Comparison of ENCODE assay signal across 14 cellular contexts in the genomic region with DNA sequence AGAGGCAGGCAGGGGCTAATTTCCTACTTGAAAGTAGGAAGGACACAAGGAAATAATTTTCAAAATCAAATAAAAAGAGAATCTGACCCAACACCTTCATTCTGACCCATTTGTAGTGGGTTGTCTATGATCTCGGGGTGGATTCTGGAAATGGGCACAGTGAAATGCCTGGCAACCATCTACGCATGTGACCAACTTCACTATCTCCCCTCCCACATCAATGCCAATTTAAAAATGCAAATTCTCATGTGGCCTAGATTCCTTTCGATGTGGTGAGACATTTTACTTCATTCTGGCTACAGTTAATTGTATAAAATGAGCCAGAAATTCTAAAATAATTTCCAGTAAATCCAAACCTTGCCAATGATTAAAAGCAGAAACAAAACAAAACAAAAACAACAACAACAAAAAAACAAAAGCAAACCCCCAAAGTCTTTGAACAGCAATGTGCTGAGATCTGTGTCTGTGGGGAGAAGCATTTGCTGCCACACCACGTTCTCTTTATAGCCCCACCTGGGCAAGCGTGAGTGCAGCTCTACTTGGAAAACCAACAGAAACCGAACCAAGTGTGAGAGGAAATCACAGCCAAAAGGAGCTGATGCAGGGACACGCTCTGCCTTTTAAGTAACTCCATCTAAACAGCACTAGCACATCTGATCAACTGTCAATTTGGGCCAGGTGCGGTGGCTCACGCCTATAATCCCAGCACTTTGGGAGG. TPM values are rescaled to one million over a fixed set of nuclear protein-coding genes. Genes with fewer than 3 reads are reported as not detected.
DNase-seq lines count a peak whose midpoint lies in the region; ATAC-seq and TF ChIP-seq lines count a peak whose summit lies in the region.
"Had no signal": no experiment of that assay in that cellular context is flagged by ENCODE, and none has a peak within 500 bp of the region (broad histone marks: within the 10 kb centered on the region; RNA-seq: fewer than 3 reads in every experiment).

No MANE protein-coding gene starts in this region.

- H3K27me3 ChIP-seq in CD4-positive, CD25-positive, alpha-beta regulatory T cell (ENCODE audit: control insufficient read depth, insufficient read depth, low read length): no peaks in the 10 kb centered on the region
- H3K27me3 ChIP-seq in Loucy (ENCODE audit: insufficient read depth, low read length, poor library complexity, severe bottlenecking): no peaks in the 10 kb centered on the region
- no peaks in the 10 kb centered on the region for H3K27me3 ChIP-seq in layer of hippocampus (ENCODE audit: control insufficient read depth, insufficient read depth, low read length)
- H3K27me3 ChIP-seq: upper lobe of right lung had no signal

- H3K36me3 ChIP-seq in CD4-positive, CD25-positive, alpha-beta regulatory T cell (ENCODE audit: control insufficient read depth, insufficient read depth, low read length): peaks cover 46% of the 10 kb centered on the region
- peaks cover 36% of the 10 kb centered on the region; the same call in 1 of the 2 replicates for H3K36me3 ChIP-seq in Loucy (ENCODE audit: insufficient read depth, low read length)

- H3K4me3 ChIP-seq in CD4-positive, CD25-positive, alpha-beta regulatory T cell (ENCODE audit: low read depth, low read length): peak overlapping the region; percentile 35
- H3K4me3 ChIP-seq in Loucy (ENCODE audit: low read length, poor library complexity, severe bottlenecking): no peak overlapping the region
- H3K4me3 ChIP-seq: upper lobe of right lung had no signal

- H3K27ac Mint-ChIP-seq in CD4-positive, CD25-positive, alpha-beta regulatory T cell: peak overlapping the region; percentile 83 to 100 (median 94)
- H3K27ac Mint-ChIP-seq in activated T-helper 17 cell treated with anti-CD3 and anti-CD28 coated beads, Interleukin-2, amount 50 U/mL, for 72 hours: peak overlapping the region; percentile 97
- H3K27ac Mint-ChIP-seq in osteocyte (ENCODE audit: unreplicated experiment): no peak overlapping the region

- H3K27ac ChIP-seq in CD4-positive, CD25-positive, alpha-beta regulatory T cell (ENCODE audit: insufficient read depth, low read length, poor library complexity, severe bottlenecking): peak overlapping the region; percentile 99
- H3K27ac ChIP-seq in layer of hippocampus (ENCODE audit: low read depth, low read length): peak overlapping the region; percentile 36
- H3K27ac ChIP-seq: upper lobe of right lung had no signal

- no peak for ATAC-seq in CD4-positive, CD25-positive, alpha-beta regulatory T cell (ENCODE audit: low read depth in 2 of 2)
- peak; percentile 8 for ATAC-seq in activated T-helper 17 cell treated with anti-CD3 and anti-CD28 coated beads, Interleukin-2, amount 50 U/mL, for 72 hours (replicated peaks)
- ATAC-seq in GM21360 (IDR thresholded peaks at IDR 0.05; ENCODE audit: unreplicated experiment): no peak
- ATAC-seq: upper lobe of right lung had no signal

- H3K9me3 ChIP-seq in CD4-positive, CD25-positive, alpha-beta regulatory T cell (ENCODE audit: control insufficient read depth in 2 of 2, low read length in 2 of 2): no peaks in the 10 kb centered on the region
- H3K9me3 ChIP-seq in Loucy (ENCODE audit: insufficient read depth, low read depth, low read length): no peaks in the 10 kb centered on the region
- H3K9me3 ChIP-seq: upper lobe of right lung had no signal

- no peak overlapping the region for H3K4me2 ChIP-seq in Loucy (ENCODE audit: low read depth, low read length, poor library complexity, severe bottlenecking)

- H3K4me3 Mint-ChIP-seq in CD4-positive, CD25-positive, alpha-beta regulatory T cell: peak overlapping the region; percentile 66 to 77 (median 74)
- H3K4me3 Mint-ChIP-seq in activated T-helper 17 cell treated with anti-CD3 and anti-CD28 coated beads, Interleukin-2, amount 50 U/mL, for 72 hours: peak overlapping the region; percentile 84
- H3K4me3 Mint-ChIP-seq in osteocyte (ENCODE audit: unreplicated experiment): no peak overlapping the region

- H3K9me2 ChIP-seq in Loucy (replicated peaks; ENCODE audit: low read depth, low read length): no peaks in the 10 kb centered on the region

- peaks cover 49% of the 10 kb centered on the region for H3K36me3 Mint-ChIP-seq in CD4-positive, CD25-positive, alpha-beta regulatory T cell
- H3K36me3 Mint-ChIP-seq in activated T-helper 17 cell treated with anti-CD3 and anti-CD28 coated beads, Interleukin-2, amount 50 U/mL, for 72 hours (ENCODE audit: low read depth): peaks cover 100% of the 10 kb centered on the region
- peaks cover 36% of the 10 kb centered on the region for H3K36me3 Mint-ChIP-seq in osteocyte (ENCODE audit: unreplicated experiment)

- DNase-seq in CD4-positive, CD25-positive, alpha-beta regulatory T cell: peak; percentile 40 to 79 (median 59)
- DNase-seq in iPS-NIHi11 (ENCODE audit: low spot score) (no peak), osteocyte (ENCODE audit: extremely low spot score, unreplicated experiment) (no peak), HK-2 (ENCODE audit: unreplicated experiment) (no peak)
- DNase-seq: activated CD4-positive, CD25-positive, alpha-beta regulatory T cell treated with anti-CD3 and anti-CD28 coated beads, Interleukin-2, amount 50 U/mL, for 72 hours; H7; Kasumi-1; mesenchymal stem cell; Right ventricle myocardium superior; upper lobe of right lung had no signal

- TF ChIP-seq CTCF in Loucy (conservative IDR thresholded peaks at IDR 0.05; ENCODE audit: low read length): no peak
- no peak for TF ChIP-seq CTCF in osteocyte (IDR thresholded peaks at IDR 0.05)

- no peak overlapping the region for H2AFZ ChIP-seq in Loucy (ENCODE audit: low read length)

- H3K4me1 ChIP-seq in CD4-positive, CD25-positive, alpha-beta regulatory T cell (ENCODE audit: control insufficient read depth, insufficient read depth, low read length, poor library complexity, severe bottlenecking): peaks cover 68% of the 10 kb centered on the region
- H3K4me1 ChIP-seq in Loucy (ENCODE audit: insufficient read depth, low read length, poor library complexity, severe bottlenecking): peaks cover 52% of the 10 kb centered on the region

- H3K9ac ChIP-seq in Loucy (ENCODE audit: low read depth, low read length, poor library complexity, severe bottlenecking): peak overlapping the region; percentile 22

- H3F3A ChIP-seq in Loucy (ENCODE audit: low read depth): peaks cover 15% of the 10 kb centered on the region

- H4K20me1 ChIP-seq in Loucy (ENCODE audit: insufficient read depth, low read length, poor library complexity, severe bottlenecking): no peaks in the 10 kb centered on the region

- peaks cover 12% of the 10 kb centered on the region; the same call in 1 of the 2 replicates for H3K79me2 ChIP-seq in Loucy (ENCODE audit: insufficient read depth, low read length)

- H3K9me3 Mint-ChIP-seq in CD4-positive, CD25-positive, alpha-beta regulatory T cell: peaks cover 0 to 3% (median 0%) of the 10 kb centered on the region in 7 donors
- no peaks in the 10 kb centered on the region for H3K9me3 Mint-ChIP-seq in activated T-helper 17 cell treated with anti-CD3 and anti-CD28 coated beads, Interleukin-2, amount 50 U/mL, for 72 hours
- H3K9me3 Mint-ChIP-seq in osteocyte (ENCODE audit: unreplicated experiment): no peaks in the 10 kb centered on the region

- H3K27me3 Mint-ChIP-seq in CD4-positive, CD25-positive, alpha-beta regulatory T cell: peaks cover 4% of the 10 kb centered on the region
- H3K27me3 Mint-ChIP-seq in activated T-helper 17 cell treated with anti-CD3 and anti-CD28 coated beads, Interleukin-2, amount 50 U/mL, for 72 hours: no peaks in the 10 kb centered on the region
- H3K27me3 Mint-ChIP-seq in osteocyte (ENCODE audit: unreplicated experiment): no peaks in the 10 kb centered on the region

- H3K4me1 Mint-ChIP-seq in CD4-positive, CD25-positive, alpha-beta regulatory T cell: peaks cover 24 to 82% (median 59%) of the 10 kb centered on the region in 4 donors
- peaks cover 58% of the 10 kb centered on the region for H3K4me1 Mint-ChIP-seq in activated T-helper 17 cell treated with anti-CD3 and anti-CD28 coated beads, Interleukin-2, amount 50 U/mL, for 72 hours
- peaks cover 22% of the 10 kb centered on the region for H3K4me1 Mint-ChIP-seq in osteocyte (ENCODE audit: unreplicated experiment)

RNA-seq across cellular contexts. Expression of gene USP20, which starts 59.0 kb away (rescaled TPM):
- total RNA-seq in CD4-positive, CD25-positive, alpha-beta regulatory T cell: 116 TPM
- polyA plus RNA-seq in CD4-positive, CD25-positive, alpha-beta regulatory T cell: 10 to 100 TPM; 37.1 to 54.7 (median 46.9) TPM
- 10 to 100 TPM; 50.1 to 52.5 TPM for total RNA-seq in activated T-helper 17 cell treated with anti-CD3 and anti-CD28 coated beads, Interleukin-2, amount 50 U/mL, for 72 hours
- 31.2 and 32.6 TPM in 2 replicates for total RNA-seq in osteocyte

RNA-seq across cellular contexts. Expression of gene C9orf78, which starts 59.2 kb away (rescaled TPM):
- 91.6 TPM for total RNA-seq in CD4-positive, CD25-positive, alpha-beta regulatory T cell
- 100 to 1,000 TPM; 155 to 196 (median 170) TPM for polyA plus RNA-seq in CD4-positive, CD25-positive, alpha-beta regulatory T cell
- 10 to 100 TPM; 23.4 to 73.3 TPM for total RNA-seq in activated T-helper 17 cell treated with anti-CD3 and anti-CD28 coated beads, Interleukin-2, amount 50 U/mL, for 72 hours
- total RNA-seq in osteocyte: 38.9 and 45.9 TPM in 2 replicates

Comparison
In these comparisons a context has a peak if more than half of its experiments do, and no peak if none do; other contexts are left out.
1. DNase-seq: peak in CD4-positive, CD25-positive, alpha-beta regulatory T cell (3 of 3); none in iPS-NIHi11 (single experiment), osteocyte (single experiment) and HK-2 (single experiment).